22 cellular contexts compared by ENCODE assay signal in genomic region chr15:71997691-71998090, GRCh38.
DNase-seq lines count a peak whose midpoint lies in the region; ATAC-seq, FAIRE-seq and TF ChIP-seq lines count a peak whose summit lies in the region.
"Had no signal": no experiment of that assay in that cellular context is flagged by ENCODE, and none has a peak within 500 bp of the region (broad histone marks: within the 10 kb centered on the region; RNA-seq: fewer than 3 reads in every experiment).

No MANE protein-coding gene starts in this region.

- no peaks in the 10 kb centered on the region for H3K9me1 ChIP-seq in endothelial cell of umbilical vein (replicated peaks; ENCODE audit: control insufficient read depth, extremely low read depth, insufficient read depth, low read length)

- H3K27me3 ChIP-seq in endothelial cell of umbilical vein (ENCODE audit: control insufficient read depth in 2 of 2, insufficient read depth in 2 of 2, low read length in 2 of 2) = no peaks in the 10 kb centered on the region
- H3K27me3 ChIP-seq: SJCRH30 had no signal

- H3K9me3 ChIP-seq in endothelial cell of umbilical vein (replicated peaks; ENCODE audit: control insufficient read depth, insufficient read depth, low read length) = no peaks in the 10 kb centered on the region
- H3K9me3 ChIP-seq: SJCRH30 had no signal

- TF ChIP-seq CTCF in endothelial cell of umbilical vein (IDR thresholded peaks at IDR 0.05; ENCODE audit: extremely low read depth in 1 of 2, insufficient read depth in 1 of 2, low read depth in 1 of 2, low read length in 2 of 2) = no peak
- no peak for TF ChIP-seq CTCF in activated CD8-positive, alpha-beta T cell treated with anti-CD3 and anti-CD28 coated beads for 36 hours (IDR thresholded peaks at IDR 0.05)

- dilution Hi-C loops in endothelial cell of umbilical vein (cut with MboI; ENCODE audit: extremely low pct_ligation_motif_present, low sequenced_read_pairs) = no loop called here

- no peaks in the 10 kb centered on the region for H3K4me1 ChIP-seq in endothelial cell of umbilical vein (ENCODE audit: control insufficient read depth, extremely low read depth, insufficient read depth, low read length)
- H3K4me1 ChIP-seq: SJCRH30 had no signal

- no peak overlapping the region for H3K4me3 ChIP-seq in endothelial cell of umbilical vein (replicated peaks in 1 of 3; ENCODE audit: insufficient read depth in 1 of 3, low read depth in 1 of 3, low read length in 3 of 3)
- H3K4me3 ChIP-seq: K562, SJCRH30 had no signal

- no peaks in the 10 kb centered on the region for H3K79me2 ChIP-seq in endothelial cell of umbilical vein (ENCODE audit: control insufficient read depth, insufficient read depth, low read length)

- H3K9ac ChIP-seq in endothelial cell of umbilical vein (replicated peaks; ENCODE audit: extremely low read depth, insufficient read depth, low read length) = no peak overlapping the region

- no peak for DNase-seq in activated CD8-positive, alpha-beta memory T cell treated with anti-CD3 and anti-CD28 coated beads, Interleukin-2, amount 10 ng/mL, durations not matched to agents 7 days and 5 days
- DNase-seq in activated CD8-positive, alpha-beta memory T cell treated with anti-CD3 and anti-CD28 coated beads, Interleukin-2, amount 50 U/mL, for 4 hours = no peak
- peak; percentile 27 for DNase-seq in RPMI7951 (ENCODE audit: low read depth)
- peak; percentile 12 for DNase-seq in endothelial cell of umbilical vein (ENCODE audit: low read depth, low spot score)
- DNase-seq in activated CD8-positive, alpha-beta T cell treated with anti-CD3 and anti-CD28 coated beads for 36 hours = no peak
- DNase-seq in stimulated activated CD4-positive, alpha-beta T cell treated with anti-CD3 and anti-CD28 coated beads, Interleukin-4, amount 100 ng/mL, for 4 hours = no peak
- no peak for DNase-seq in NCI-H526 treated with DMSO at 0.1 percent for 48 hours (lab: John Stamatoyannopoulos, UW)
- DNase-seq: 8988T, DMS53, H7, NCI-H1092 treated with DMSO at 0.1 percent for 48 hours, NCI-H1436 treated with DMSO at 0.1 percent for 48 hours, NCI-H1930, NCI-H226, NCI-H524, NCI-H82 had no signal

- POLR2A ChIA-PET in endothelial cell of umbilical vein (lab: Charles Lee) = no interaction called here
- POLR2A ChIA-PET in activated CD8-positive, alpha-beta T cell treated with anti-CD3 and anti-CD28 coated beads for 36 hours (lab: Charles Lee) = no interaction called here

- H3K9me3 Mint-ChIP-seq in activated CD8-positive, alpha-beta memory T cell treated with anti-CD3 and anti-CD28 coated beads, Interleukin-2, amount 10 ng/mL, durations not matched to agents 7 days and 5 days (ENCODE audit: low read depth) = no peaks in the 10 kb centered on the region
- no peaks in the 10 kb centered on the region for H3K9me3 Mint-ChIP-seq in activated CD8-positive, alpha-beta T cell treated with anti-CD3 and anti-CD28 coated beads for 36 hours

- no peaks in the 10 kb centered on the region for H3K36me3 ChIP-seq in endothelial cell of umbilical vein (ENCODE audit: control insufficient read depth in 2 of 2, extremely low read depth in 1 of 2, insufficient read depth in 2 of 2, low read length in 2 of 2)

- H4K20me1 ChIP-seq in endothelial cell of umbilical vein (replicated peaks; ENCODE audit: control insufficient read depth, extremely low read depth, insufficient read depth, low read length) = no peaks in the 10 kb centered on the region

- no peak overlapping the region for H3K4me2 ChIP-seq in endothelial cell of umbilical vein (ENCODE audit: insufficient read depth, low read length)

- no peak overlapping the region for H2AFZ ChIP-seq in endothelial cell of umbilical vein (ENCODE audit: low read depth, low read length)

- CTCF ChIA-PET in activated CD8-positive, alpha-beta memory T cell treated with anti-CD3 and anti-CD28 coated beads, Interleukin-2, amount 10 ng/mL, durations not matched to agents 7 days and 5 days (lab: Charles Lee) = no interaction called here
- CTCF ChIA-PET in endothelial cell of umbilical vein (lab: Charles Lee) = interaction anchor here (1.3 kb wide), 1 partner anchor 18 kb away, joined by 3 read pairs; no protein-coding TSS in a partner anchor
- CTCF ChIA-PET in activated CD8-positive, alpha-beta T cell treated with anti-CD3 and anti-CD28 coated beads for 36 hours (lab: Charles Lee) = no interaction called here

- no peak overlapping the region for H3K4me3 Mint-ChIP-seq in activated CD8-positive, alpha-beta memory T cell treated with anti-CD3 and anti-CD28 coated beads, Interleukin-2, amount 10 ng/mL, durations not matched to agents 7 days and 5 days
- H3K4me3 Mint-ChIP-seq in activated CD8-positive, alpha-beta T cell treated with anti-CD3 and anti-CD28 coated beads for 36 hours = no peak overlapping the region
- H3K4me3 Mint-ChIP-seq: B cell, CD14-positive monocyte had no signal

- ATAC-seq in activated CD8-positive, alpha-beta memory T cell treated with anti-CD3 and anti-CD28 coated beads, Interleukin-2, amount 10 ng/mL, durations not matched to agents 7 days and 5 days = no peak
- ATAC-seq in activated CD8-positive, alpha-beta T cell treated with anti-CD3 and anti-CD28 coated beads for 36 hours = no peak
- ATAC-seq: HepG2, K562, Panc1 had no signal

- peak overlapping the region; percentile 22 for H3K27ac Mint-ChIP-seq in activated CD8-positive, alpha-beta memory T cell treated with anti-CD3 and anti-CD28 coated beads, Interleukin-2, amount 10 ng/mL, durations not matched to agents 7 days and 5 days
- H3K27ac Mint-ChIP-seq in activated CD8-positive, alpha-beta T cell treated with anti-CD3 and anti-CD28 coated beads for 36 hours = no peak overlapping the region
- H3K27ac Mint-ChIP-seq: B cell, CD14-positive monocyte had no signal

- FAIRE-seq in endothelial cell of umbilical vein (lab: Jason Lieb, UNC) = no peak
- FAIRE-seq: HepG2, K562 had no signal

- intact Hi-C loops in endothelial cell of umbilical vein (cut with micrococcal nuclease) = no loop called here
- intact Hi-C loops in activated CD8-positive, alpha-beta T cell treated with anti-CD3 and anti-CD28 coated beads for 36 hours (cut with micrococcal nuclease) = no loop called here

- H3K27ac ChIP-seq in endothelial cell of umbilical vein (ENCODE audit: insufficient read depth, low read depth, low read length) = no peak overlapping the region
- H3K27ac ChIP-seq: SJCRH30 had no signal

- peaks cover 17% of the 10 kb centered on the region for H3K36me3 Mint-ChIP-seq in activated CD8-positive, alpha-beta memory T cell treated with anti-CD3 and anti-CD28 coated beads, Interleukin-2, amount 10 ng/mL, durations not matched to agents 7 days and 5 days
- H3K36me3 Mint-ChIP-seq in activated CD8-positive, alpha-beta T cell treated with anti-CD3 and anti-CD28 coated beads for 36 hours (ENCODE audit: low read depth) = peaks cover 21% of the 10 kb centered on the region

- no TSS peak for BruUV-seq in endothelial cell of umbilical vein (replicated peaks; lab: Mats Ljungman, UMichigan)

- no peaks in the 10 kb centered on the region for H3K27me3 Mint-ChIP-seq in activated CD8-positive, alpha-beta memory T cell treated with anti-CD3 and anti-CD28 coated beads, Interleukin-2, amount 10 ng/mL, durations not matched to agents 7 days and 5 days
- H3K27me3 Mint-ChIP-seq in activated CD8-positive, alpha-beta T cell treated with anti-CD3 and anti-CD28 coated beads for 36 hours = no peaks in the 10 kb centered on the region
- H3K27me3 Mint-ChIP-seq: B cell had no signal

- no peaks in the 10 kb centered on the region for H3K4me1 Mint-ChIP-seq in activated CD8-positive, alpha-beta memory T cell treated with anti-CD3 and anti-CD28 coated beads, Interleukin-2, amount 10 ng/mL, durations not matched to agents 7 days and 5 days
- no peaks in the 10 kb centered on the region for H3K4me1 Mint-ChIP-seq in activated CD8-positive, alpha-beta T cell treated with anti-CD3 and anti-CD28 coated beads for 36 hours (ENCODE audit: low read depth)
- H3K4me1 Mint-ChIP-seq: B cell, CD14-positive monocyte had no signal

- TF ChIP-seq POLR2A in endothelial cell of umbilical vein (IDR thresholded peaks at IDR 0.05; ENCODE audit: low read depth, low read length) = no peak

TF ChIP-seq in endothelial cell of umbilical vein, 7 proteins besides CTCF, POLR2A, EP300 and RAD21:
- TF ChIP-seq GATA2 (IDR thresholded peaks at IDR 0.05; ENCODE audit: insufficient read depth, insufficient read length, low read depth, low read length) = no peak
- peak; percentile 3 for TF ChIP-seq JUN (IDR thresholded peaks at IDR 0.05; ENCODE audit: borderline replicate concordance, insufficient read depth, insufficient read length, low read depth)

Comparison
In these comparisons a context has a peak if more than half of its experiments do, and no peak if none do; other contexts are left out.
1. DNase-seq: peak in RPMI7951 (single experiment) and endothelial cell of umbilical vein (single experiment); none in activated CD8-positive, alpha-beta memory T cell treated with anti-CD3 and anti-CD28 coated beads, Interleukin-2, amount 10 ng/mL, durations not matched to agents 7 days and 5 days (single experiment), activated CD8-positive, alpha-beta memory T cell treated with anti-CD3 and anti-CD28 coated beads, Interleukin-2, amount 50 U/mL, for 4 hours (single experiment), activated CD8-positive, alpha-beta T cell treated with anti-CD3 and anti-CD28 coated beads for 36 hours (single experiment), stimulated activated CD4-positive, alpha-beta T cell treated with anti-CD3 and anti-CD28 coated beads, Interleukin-4, amount 100 ng/mL, for 4 hours (0 of 2) and NCI-H526 treated with DMSO at 0.1 percent for 48 hours (single experiment).